ENCODE assay signal across 16 cellular contexts in the genomic region with DNA sequence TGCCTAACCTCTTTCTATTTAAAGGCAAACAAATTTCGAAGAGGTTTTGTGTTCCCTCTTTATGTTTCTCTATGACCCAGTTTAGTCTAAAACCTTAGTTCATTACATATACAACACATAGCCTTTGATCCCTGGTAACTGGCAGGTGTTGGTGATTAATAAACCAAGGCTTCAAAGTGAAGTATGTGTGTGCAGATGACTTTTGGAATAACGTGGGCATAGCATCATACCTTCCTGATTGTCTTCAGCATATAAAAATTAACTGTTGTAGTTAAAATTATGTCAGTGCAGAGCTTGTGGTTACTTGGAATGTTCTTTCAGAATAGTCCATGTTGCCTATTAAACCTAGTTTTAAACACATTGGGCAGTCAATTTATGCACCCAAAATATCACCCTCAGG.
DNase-seq lines count a peak whose midpoint lies in the region; ATAC-seq and TF ChIP-seq lines count a peak whose summit lies in the region.
"Had no signal": no experiment of that assay in that cellular context is flagged by ENCODE, and none has a peak within 500 bp of the region (broad histone marks: within the 10 kb centered on the region; RNA-seq: fewer than 3 reads in every experiment).

No MANE protein-coding gene starts in this region.

- H3K4me3 Mint-ChIP-seq in WTC11: no peak overlapping the region
- H3K4me3 Mint-ChIP-seq: CD4-positive, alpha-beta T cell; H9 had no signal

- H3K36me3 ChIP-seq in Karpas-422 (ENCODE audit: insufficient read depth, low read length): peaks cover 14% of the 10 kb centered on the region
- H3K36me3 ChIP-seq: BE2C had no signal

- H3K9me3 Mint-ChIP-seq in WTC11: no peaks in the 10 kb centered on the region
- H3K9me3 Mint-ChIP-seq: CD4-positive, alpha-beta T cell; H9 had no signal

- H3K4me3 ChIP-seq in Karpas-422 (ENCODE audit: low read length): no peak overlapping the region
- H3K4me3 ChIP-seq: GM12878 had no signal

- no peak for TF ChIP-seq CTCF in WTC11 (IDR thresholded peaks at IDR 0.05)

- no peaks in the 10 kb centered on the region for H4K20me1 ChIP-seq in Karpas-422 (ENCODE audit: insufficient read depth, low read depth, low read length)

- H3K36me3 Mint-ChIP-seq in WTC11: no peaks in the 10 kb centered on the region

- 0 out of 2 replicates have a peak overlapping the region, but pooled peaks have one; percentile 19 for H3K27ac Mint-ChIP-seq in WTC11
- H3K27ac Mint-ChIP-seq: CD4-positive, alpha-beta T cell had no signal

- peaks cover 12% of the 10 kb centered on the region for H3K4me1 Mint-ChIP-seq in WTC11

- H3K27me3 Mint-ChIP-seq in WTC11 (ENCODE audit: low read depth): no peaks in the 10 kb centered on the region
- H3K27me3 Mint-ChIP-seq: CD4-positive, alpha-beta T cell had no signal

- ATAC-seq in WTC11: no peak
- ATAC-seq in sciatic nerve: no peak
- ATAC-seq: GM12878 had no signal

- H3K79me2 ChIP-seq in Karpas-422 (ENCODE audit: low read length): no peaks in the 10 kb centered on the region

- no peak overlapping the region for H3K27ac ChIP-seq in Karpas-422 (ENCODE audit: low read length)
- H3K27ac ChIP-seq: C4-2B had no signal

- CTCF ChIA-PET in WTC11 (lab: Charles Lee): no interaction called here

- DNase-seq in Karpas-422: no peak
- DNase-seq in WTC11 (ENCODE audit: low spot score): no peak
- peak; percentile 1 for DNase-seq in iris pigment epithelial cell (ENCODE audit: low read depth)
- no peak for DNase-seq in COR-L47 (lab: John Stamatoyannopoulos, UW)
- DNase-seq in sciatic nerve (ENCODE audit: low spot score): no peak
- no peak for DNase-seq in nucleus accumbens (lab: John Stamatoyannopoulos, UW)
- DNase-seq: ACHN; BE2C; CD4-positive, alpha-beta T cell; DMS153; DND-41; EL; H9; IMR-90 had no signal

- H3K27me3 ChIP-seq in Karpas-422 (ENCODE audit: low read length): no peaks in the 10 kb centered on the region
- H3K27me3 ChIP-seq: BE2C had no signal

- H2AFZ ChIP-seq in Karpas-422 (ENCODE audit: low read length): 0 out of 2 replicates have a peak overlapping the region, but pooled peaks have one; percentile 20

- no peak overlapping the region for H3K9ac ChIP-seq in Karpas-422 (ENCODE audit: low read length)

- intact Hi-C loops in sciatic nerve (cut with DNase I): no loop called here

- no peaks in the 10 kb centered on the region for H3K9me2 ChIP-seq in Karpas-422 (replicated peaks; ENCODE audit: insufficient read depth, low read length)

- H3K9me3 ChIP-seq in Karpas-422 (ENCODE audit: low read length): no peaks in the 10 kb centered on the region
- H3K9me3 ChIP-seq: BE2C had no signal

- peaks cover 38% of the 10 kb centered on the region for H3K4me1 ChIP-seq in Karpas-422 (ENCODE audit: low read length)
- H3K4me1 ChIP-seq: BE2C had no signal

- POLR2A ChIA-PET in WTC11 (lab: Charles Lee): no interaction called here

- H3K4me2 ChIP-seq in Karpas-422 (ENCODE audit: low read depth, low read length, poor library complexity, severe bottlenecking): no peak overlapping the region

TF ChIP-seq in WTC11, 78 proteins besides CTCF, POLR2A, EP300 and RAD21:
- TF ChIP-seq NFE2L1 (CRISPR knock-in tag; IDR thresholded peaks at IDR 0.05): no peak
- no peak for TF ChIP-seq GABPB1 (CRISPR knock-in tag; IDR thresholded peaks at IDR 0.05)
- TF ChIP-seq ZNF263 (CRISPR knock-in tag; IDR thresholded peaks at IDR 0.05; ENCODE audit: low read depth): no peak
- TF ChIP-seq JUN (CRISPR knock-in tag; IDR thresholded peaks at IDR 0.05): no peak
- TF ChIP-seq, protein P1, sequence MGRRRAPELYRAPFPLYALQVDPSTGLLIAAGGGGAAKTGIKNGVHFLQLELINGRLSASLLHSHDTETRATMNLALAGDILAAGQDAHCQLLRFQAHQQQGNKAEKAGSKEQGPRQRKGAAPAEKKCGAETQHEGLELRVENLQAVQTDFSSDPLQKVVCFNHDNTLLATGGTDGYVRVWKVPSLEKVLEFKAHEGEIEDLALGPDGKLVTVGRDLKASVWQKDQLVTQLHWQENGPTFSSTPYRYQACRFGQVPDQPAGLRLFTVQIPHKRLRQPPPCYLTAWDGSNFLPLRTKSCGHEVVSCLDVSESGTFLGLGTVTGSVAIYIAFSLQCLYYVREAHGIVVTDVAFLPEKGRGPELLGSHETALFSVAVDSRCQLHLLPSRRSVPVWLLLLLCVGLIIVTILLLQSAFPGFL (CRISPR knock-in tag; IDR thresholded peaks at IDR 0.05; ENCODE audit: borderline replicate concordance): no peak
- TF ChIP-seq, protein P2, sequence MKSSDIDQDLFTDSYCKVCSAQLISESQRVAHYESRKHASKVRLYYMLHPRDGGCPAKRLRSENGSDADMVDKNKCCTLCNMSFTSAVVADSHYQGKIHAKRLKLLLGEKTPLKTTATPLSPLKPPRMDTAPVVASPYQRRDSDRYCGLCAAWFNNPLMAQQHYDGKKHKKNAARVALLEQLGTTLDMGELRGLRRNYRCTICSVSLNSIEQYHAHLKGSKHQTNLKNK (CRISPR knock-in tag; IDR thresholded peaks at IDR 0.05): no peak
